ENCODE assay signal across 1 cellular context in genomic region chrX:23331701-23332100, GRCh38.
TF ChIP-seq lines count a peak whose summit lies in the region.

No MANE protein-coding gene starts in this region.

TF ChIP-seq in H1, 55 proteins besides CTCF, POLR2A, EP300 and RAD21 (continued from another document):
- TF ChIP-seq ATF2 (IDR thresholded peaks at IDR 0.05; ENCODE audit: low read length) (no peak), TAF7 (optimal IDR thresholded peaks at IDR 0.05; ENCODE audit: borderline replicate concordance, low read depth, low read length) (no peak), POU5F1 (IDR thresholded peaks at IDR 0.05; ENCODE audit: low read depth, low read length) (no peak), KDM5A (IDR thresholded peaks at IDR 0.05; ENCODE audit: low read length) (no peak), BCL11A (IDR thresholded peaks at IDR 0.05; ENCODE audit: low read depth in 2 of 2, low read length in 2 of 2) (no peak), BRCA1 (IDR thresholded peaks at IDR 0.05; ENCODE audit: low read depth, low read length) (no peak), RNF2 (IDR thresholded peaks at IDR 0.05; ENCODE audit: borderline replicate concordance, low read depth, low read length, missing control alignments, poor library complexity, severe bottlenecking) (no peak), SIX5 (IDR thresholded peaks at IDR 0.05; ENCODE audit: low read depth, low read length) (no peak), KDM4A (IDR thresholded peaks at IDR 0.05; ENCODE audit: low read depth, low read length, severe bottlenecking) (no peak), CHD7 (IDR thresholded peaks at IDR 0.05; ENCODE audit: insufficient replicate concordance, low read length) (no peak), SIN3A (conservative IDR thresholded peaks at IDR 0.05 in 1 of 2, IDR thresholded peaks at IDR 0.05 in 1 of 2; ENCODE audit: low read depth in 1 of 2, low read length in 2 of 2) (no peak), SP4 (IDR thresholded peaks at IDR 0.05; ENCODE audit: low read length) (no peak), POLR2AphosphoS5 (IDR thresholded peaks at IDR 0.05; ENCODE audit: low read depth, low read length) (no peak), BACH1 (IDR thresholded peaks at IDR 0.05; ENCODE audit: low read length) (no peak), ATF3 (IDR thresholded peaks at IDR 0.05; ENCODE audit: insufficient read depth, low read depth, low read length) (no peak), ASH2L (IDR thresholded peaks at IDR 0.05; ENCODE audit: low read length) (no peak), USF2 (IDR thresholded peaks at IDR 0.05; ENCODE audit: low read length) (no peak), CEBPB (IDR thresholded peaks at IDR 0.05; ENCODE audit: low read depth, low read length) (no peak)
- TF ChIP-seq, protein P1, sequence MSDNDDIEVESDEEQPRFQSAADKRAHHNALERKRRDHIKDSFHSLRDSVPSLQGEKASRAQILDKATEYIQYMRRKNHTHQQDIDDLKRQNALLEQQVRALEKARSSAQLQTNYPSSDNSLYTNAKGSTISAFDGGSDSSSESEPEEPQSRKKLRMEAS (IDR thresholded peaks at IDR 0.05): no peak
